Comparison of ENCODE assay signal across 21 cellular contexts in genomic region chr18:46037512-46038305, GRCh38.
"Had no signal": no experiment of that assay in that cellular context is flagged by ENCODE, and none has a peak within 500 bp of the region (broad histone marks: within the 10 kb centered on the region; RNA-seq: fewer than 3 reads in every experiment).

No MANE protein-coding gene starts in this region.

- H3K9me3 Mint-ChIP-seq: memory B cell; mesothelial cell of epicardium; natural killer cell; neural progenitor cell; stimulated activated naive B cell treated with anti-CD40 and anti-IgM and Interleukin-4, amounts not matched to agents 10 μg/mL and 1 μg/mL and 100 μg/mL, for 72 hours; stimulated activated naive CD8-positive, alpha-beta T cell treated with anti-CD3 and anti-CD28 coated beads, Interleukin-15, amount 100 ng/mL, for 72 hours had no signal

- H3K36me3 ChIP-seq: neural progenitor cell, prostate gland, tibial nerve, upper lobe of right lung, vagina had no signal

- H3K4me3 Mint-ChIP-seq: memory B cell; mesothelial cell of epicardium; natural killer cell; neural progenitor cell; stimulated activated naive B cell treated with anti-CD40 and anti-IgM and Interleukin-4, amounts not matched to agents 10 μg/mL and 1 μg/mL and 100 μg/mL, for 72 hours; stimulated activated naive CD8-positive, alpha-beta T cell treated with anti-CD3 and anti-CD28 coated beads, Interleukin-15, amount 100 ng/mL, for 72 hours had no signal

- H3K9ac ChIP-seq: neural progenitor cell, parathyroid adenoma had no signal

- H3K4me1 ChIP-seq: neural progenitor cell, parathyroid adenoma, prostate gland, testis, vagina had no signal

- H3K27me3 ChIP-seq: esophagus squamous epithelium, gastroesophageal sphincter, hepatocyte, neural progenitor cell, testis, tibial nerve, upper lobe of right lung, vagina had no signal

- DNase-seq: dermis blood vessel endothelial cell; esophagus squamous epithelium; foreskin fibroblast; lower lobe of right lung; natural killer cell; stimulated activated CD4-positive, alpha-beta T cell treated with anti-CD3 and anti-CD28 coated beads, Interleukin-2, amount 100 ng/mL, for 24 hours; stimulated activated CD4-positive, alpha-beta T cell treated with anti-CD3 and anti-CD28 coated beads, Interleukin-4, amount 100 ng/mL, for 4 hours; stimulated activated naive B cell treated with anti-CD40 and anti-IgM and Interleukin-4, amounts not matched to agents 10 μg/mL and 1 μg/mL and 100 μg/mL, for 72 hours; stimulated activated naive CD8-positive, alpha-beta T cell treated with anti-CD3 and anti-CD28 coated beads, Interleukin-15, amount 100 ng/mL, for 72 hours; testis; upper lobe of right lung had no signal

- H3K27me3 Mint-ChIP-seq: stimulated activated naive CD8-positive, alpha-beta T cell treated with anti-CD3 and anti-CD28 coated beads, Interleukin-15, amount 100 ng/mL, for 72 hours had no signal

- H3K4me3 ChIP-seq: esophagus squamous epithelium, gastroesophageal sphincter, hepatocyte, lower lobe of right lung, neural progenitor cell, prostate gland, testis, tibial nerve, upper lobe of right lung, vagina had no signal

- ATAC-seq: gastroesophageal sphincter; lower lobe of right lung; natural killer cell; sciatic nerve; stimulated activated naive B cell treated with anti-CD40 and anti-IgM and Interleukin-4, amounts not matched to agents 10 μg/mL and 1 μg/mL and 100 μg/mL, for 72 hours; stimulated activated naive CD8-positive, alpha-beta T cell treated with anti-CD3 and anti-CD28 coated beads, Interleukin-15, amount 100 ng/mL, for 72 hours; upper lobe of right lung had no signal

- H3K27ac ChIP-seq: esophagus squamous epithelium, gastroesophageal sphincter, hepatocyte, lower lobe of right lung, neural progenitor cell, parathyroid adenoma, prostate gland, testis, tibial nerve, upper lobe of right lung, vagina had no signal

- H3K9me3 ChIP-seq: esophagus squamous epithelium, gastroesophageal sphincter, lower lobe of right lung, prostate gland, testis, tibial nerve, upper lobe of right lung, vagina had no signal

- H3K36me3 Mint-ChIP-seq: natural killer cell, neural progenitor cell had no signal

- H3K27ac Mint-ChIP-seq: memory B cell; mesothelial cell of epicardium; natural killer cell; neural progenitor cell; stimulated activated naive B cell treated with anti-CD40 and anti-IgM and Interleukin-4, amounts not matched to agents 10 μg/mL and 1 μg/mL and 100 μg/mL, for 72 hours; stimulated activated naive CD8-positive, alpha-beta T cell treated with anti-CD3 and anti-CD28 coated beads, Interleukin-15, amount 100 ng/mL, for 72 hours had no signal
